20 cellular contexts compared by ENCODE assay signal in the genomic region with DNA sequence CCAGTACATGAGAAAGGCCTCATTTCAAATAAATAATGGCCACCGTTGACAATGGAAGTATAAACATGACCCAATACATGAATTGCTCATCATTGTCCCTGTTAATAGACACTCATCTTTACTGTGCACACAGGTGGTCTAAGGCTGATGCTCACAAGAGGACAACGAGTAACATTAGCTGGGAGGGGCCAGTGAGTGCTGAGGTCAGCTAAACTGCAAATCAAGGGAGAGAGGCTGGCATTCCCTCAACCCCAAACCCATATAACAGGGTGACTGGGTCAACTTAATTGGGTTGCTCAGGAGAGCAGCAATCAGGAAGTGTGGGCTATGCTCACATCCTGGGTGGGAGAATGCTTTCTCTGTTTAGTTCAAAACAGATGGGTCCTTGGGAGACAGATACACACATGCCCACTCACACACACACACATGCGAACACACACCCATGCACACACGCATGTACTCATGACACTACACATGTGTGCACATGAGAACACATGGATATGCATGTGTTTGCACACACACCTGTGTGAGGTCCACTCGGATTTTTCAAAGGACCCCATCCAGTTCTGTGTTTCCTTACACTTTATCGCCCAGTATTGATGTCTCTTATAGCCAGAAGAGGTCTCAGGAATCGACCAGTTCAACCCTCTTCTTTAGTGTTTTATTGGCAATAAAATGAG.
DNase-seq lines count a peak whose midpoint lies in the region; ATAC-seq, FAIRE-seq and TF ChIP-seq lines count a peak whose summit lies in the region.
"Had no signal": no experiment of that assay in that cellular context is flagged by ENCODE, and none has a peak within 500 bp of the region (broad histone marks: within the 10 kb centered on the region; RNA-seq: fewer than 3 reads in every experiment).

No MANE protein-coding gene starts in this region.

- ATAC-seq in HepG2 (no peak), right lobe of liver (no peak)
- ATAC-seq: HCT116, K562 had no signal

- H3K79me2 ChIP-seq in HepG2 (ENCODE audit: insufficient read depth, low read length): no peaks in the 10 kb centered on the region

- FAIRE-seq in HepG2 (lab: Jason Lieb, UNC) (no peak), urothelium cell line (lab: Jason Lieb, UNC) (peak; percentile 89)
- FAIRE-seq: G401.6, K562 had no signal

- in situ Hi-C loops in HepG2 (cut with HindIII; ENCODE audit: extremely low pct_ligation_motif_present, low pct_unique_long_range_greater_than_20kb): loop anchor here (5.0 to 10.0 kb wide), 2 partner anchors 34 to 173 kb away; partner anchors contain the start of gene INHBB
- in situ Hi-C loops in GM13976 (cut with MboI; ENCODE audit: low sequenced_read_pairs, unreplicated experiment): no loop called here

- intact Hi-C loops in HepG2 (cut with micrococcal nuclease; ENCODE audit: unreplicated experiment) (loop anchor here (2.0 to 5.0 kb wide), 3 partner anchors 35 to 176 kb away; no protein-coding TSS in a partner anchor), right lobe of liver (cut with DNase I) (no loop called here)

- TF ChIP-seq CTCF in HepG2 (CRISPR knock-in tag; IDR thresholded peaks at IDR 0.05): no peak
- TF ChIP-seq CTCF in right lobe of liver (IDR thresholded peaks at IDR 0.05): no peak
- no peak for TF ChIP-seq CTCF in GM13976 (IDR thresholded peaks at IDR 0.05; ENCODE audit: borderline replicate concordance, control extremely low read depth, extremely low read depth, insufficient read depth, missing control alignments)

- peaks cover 57% of the 10 kb centered on the region for H3K4me1 ChIP-seq in HepG2 (ENCODE audit: insufficient read depth, low read length)
- H3K4me1 ChIP-seq in right lobe of liver: peaks cover 0 to 26% (median 9%) of the 10 kb centered on the region in 4 donors

- H3K36me3 ChIP-seq in HepG2 (replicated peaks in 1 of 2; ENCODE audit: control insufficient read depth in 1 of 2, insufficient read depth in 2 of 2, low read length in 2 of 2) (no peaks in the 10 kb centered on the region), right lobe of liver (no peaks in the 10 kb centered on the region)

- no TSS peak for BruUV-seq in HepG2 (replicated peaks; lab: Mats Ljungman, UMichigan)

- CTCF ChIA-PET in HepG2 (lab: Yijun Ruan, JAX; ENCODE audit: low intra/inter-chr PET ratio, low total read pairs): no interaction called here

- H3K27ac ChIP-seq in HepG2 (ENCODE audit: extremely low read length, insufficient read depth, low read length): no peak overlapping the region
- H3K27ac ChIP-seq in right lobe of liver: no peak overlapping the region
- H3K27ac ChIP-seq: 22Rv1, GM23248 had no signal

- no peak for TF ChIP-seq POLR2A in HepG2 (IDR thresholded peaks at IDR 0.05; ENCODE audit: insufficient read depth in 1 of 2, low read depth in 2 of 2, low read length in 2 of 2)
- no peak for TF ChIP-seq POLR2A in right lobe of liver (IDR thresholded peaks at IDR 0.05)

- no peak overlapping the region for H2AFZ ChIP-seq in HepG2 (ENCODE audit: low read length)
- H2AFZ ChIP-seq: GM23248 had no signal

- H3K27me3 ChIP-seq in HepG2 (ENCODE audit: control insufficient read depth in 1 of 2, insufficient read depth in 2 of 2, low read length in 2 of 2): peaks cover 0 to 21% of the 10 kb centered on the region in 2 experiments; a peak in 4 of 5 replicates
- no peaks in the 10 kb centered on the region for H3K27me3 ChIP-seq in right lobe of liver

- H3K9ac ChIP-seq in HepG2 (ENCODE audit: insufficient read depth, low read depth, low read length): no peak overlapping the region
- H3K9ac ChIP-seq: GM23248 had no signal

- TF ChIP-seq RAD21 in HepG2 (CRISPR knock-in tag; IDR thresholded peaks at IDR 0.05): no peak

- H3K4me2 ChIP-seq in HepG2 (ENCODE audit: low read depth, low read length): no peak overlapping the region

- WGBS in HepG2 (ENCODE audit: low lambda C conversion rate): 61% methylated on average over 7 of the region's 7 CpGs
- WGBS in right lobe of liver (ENCODE audit: insufficient coverage, low coverage, low lambda C conversion rate, missing lambda C conversion rate): 79% methylated on average over 5 of the region's 7 CpGs

- TF ChIP-seq EP300 in HepG2 (IDR thresholded peaks at IDR 0.05; ENCODE audit: low read depth in 2 of 2, low read length in 2 of 2): no peak
- no peak for TF ChIP-seq EP300 in HepG2 (CRISPR knock-in tag; IDR thresholded peaks at IDR 0.05; ENCODE audit: borderline replicate concordance)

- no peaks in the 10 kb centered on the region for H4K20me1 ChIP-seq in HepG2 (ENCODE audit: insufficient read depth, low read length)

- DNase-seq in DMS153 (lab: John Stamatoyannopoulos, UW): peak; percentile 35
- no peak for DNase-seq in DMS153 treated with DMSO at 0.1 percent for 48 hours (lab: John Stamatoyannopoulos, UW; ENCODE audit: unreplicated experiment)
- no peak for DNase-seq in HepG2 (ENCODE audit: low spot score)
- no peak for DNase-seq in right lobe of liver
- DNase-seq in NCI-H774 (lab: John Stamatoyannopoulos, UW): peak; percentile 47
- DNase-seq in urothelium cell line (ENCODE audit: low spot score): no peak
- DNase-seq in C1 segment of cervical spinal cord (lab: John Stamatoyannopoulos, UW): no peak
- no peak for DNase-seq in GM13976 (ENCODE audit: low spot score)
- DNase-seq: CD4-positive, alpha-beta memory T cell; GM23248; NCI-H1105 treated with DMSO at 0.1 percent for 48 hours; NCI-H1930; NCI-H226; NCI-H82; T-helper 1 cell; T-helper 9 cell had no signal

- POLR2A ChIA-PET in HepG2 (lab: Yijun Ruan, JAX): interaction anchor here (1.2 to 2.4 kb wide), 4 partner anchors 9 to 52 kb away, joined by 3 to 13 read pairs (median 6); no protein-coding TSS in a partner anchor

- H3K4me3 ChIP-seq in HepG2 (replicated peaks in 1 of 3; ENCODE audit: insufficient read depth in 1 of 3, low read depth in 2 of 3, low read length in 3 of 3) (no peak overlapping the region), right lobe of liver (no peak overlapping the region)
- H3K4me3 ChIP-seq: GM23248, K562 had no signal

- H3K9me3 ChIP-seq in HepG2 (ENCODE audit: low read length): no peaks in the 10 kb centered on the region
- H3K9me3 ChIP-seq in right lobe of liver: no peaks in the 10 kb centered on the region

TF ChIP-seq in HepG2, 621 proteins besides CTCF, POLR2A, EP300 and RAD21:
- TF ChIP-seq, protein P1, sequence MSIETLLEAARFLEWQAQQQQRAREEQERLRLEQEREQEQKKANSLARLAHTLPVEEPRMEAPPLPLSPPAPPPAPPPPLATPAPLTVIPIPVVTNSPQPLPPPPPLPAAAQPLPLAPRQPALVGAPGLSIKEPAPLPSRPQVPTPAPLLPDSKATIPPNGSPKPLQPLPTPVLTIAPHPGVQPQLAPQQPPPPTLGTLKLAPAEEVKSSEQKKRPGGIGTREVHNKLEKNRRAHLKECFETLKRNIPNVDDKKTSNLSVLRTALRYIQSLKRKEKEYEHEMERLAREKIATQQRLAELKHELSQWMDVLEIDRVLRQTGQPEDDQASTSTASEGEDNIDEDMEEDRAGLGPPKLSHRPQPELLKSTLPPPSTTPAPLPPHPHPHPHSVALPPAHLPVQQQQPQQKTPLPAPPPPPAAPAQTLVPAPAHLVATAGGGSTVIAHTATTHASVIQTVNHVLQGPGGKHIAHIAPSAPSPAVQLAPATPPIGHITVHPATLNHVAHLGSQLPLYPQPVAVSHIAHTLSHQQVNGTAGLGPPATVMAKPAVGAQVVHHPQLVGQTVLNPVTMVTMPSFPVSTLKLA (IDR thresholded peaks at IDR 0.05): peak; percentile 94
- TF ChIP-seq ZBTB7A (CRISPR knock-in tag; IDR thresholded peaks at IDR 0.05): no peak
- TF ChIP-seq ZNF558 (CRISPR knock-in tag; IDR thresholded peaks at IDR 0.05; ENCODE audit: borderline replicate concordance): no peak
- no peak for TF ChIP-seq YEATS4 (CRISPR knock-in tag; IDR thresholded peaks at IDR 0.05; ENCODE audit: borderline replicate concordance)
- TF ChIP-seq ZFYVE20 (CRISPR knock-in tag; IDR thresholded peaks at IDR 0.05; ENCODE audit: borderline replicate concordance, low read depth): no peak
- TF ChIP-seq MAFK (conservative IDR thresholded peaks at IDR 0.05 in 1 of 2, IDR thresholded peaks at IDR 0.05 in 1 of 2; ENCODE audit: low read length in 2 of 2): peak; percentile 85 to 91
- TF ChIP-seq MAFF (IDR thresholded peaks at IDR 0.05; ENCODE audit: low read depth, low read length): peak; percentile 74
- TF ChIP-seq MIXL1 (CRISPR knock-in tag; IDR thresholded peaks at IDR 0.05): no peak
- TF ChIP-seq, protein P2, sequence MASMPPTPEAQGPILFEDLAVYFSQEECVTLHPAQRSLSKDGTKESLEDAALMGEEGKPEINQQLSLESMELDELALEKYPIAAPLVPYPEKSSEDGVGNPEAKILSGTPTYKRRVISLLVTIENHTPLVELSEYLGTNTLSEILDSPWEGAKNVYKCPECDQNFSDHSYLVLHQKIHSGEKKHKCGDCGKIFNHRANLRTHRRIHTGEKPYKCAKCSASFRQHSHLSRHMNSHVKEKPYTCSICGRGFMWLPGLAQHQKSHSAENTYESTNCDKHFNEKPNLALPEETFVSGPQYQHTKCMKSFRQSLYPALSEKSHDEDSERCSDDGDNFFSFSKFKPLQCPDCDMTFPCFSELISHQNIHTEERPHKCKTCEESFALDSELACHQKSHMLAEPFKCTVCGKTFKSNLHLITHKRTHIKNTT (CRISPR knock-in tag; IDR thresholded peaks at IDR 0.05): no peak
- TF ChIP-seq, protein P3, sequence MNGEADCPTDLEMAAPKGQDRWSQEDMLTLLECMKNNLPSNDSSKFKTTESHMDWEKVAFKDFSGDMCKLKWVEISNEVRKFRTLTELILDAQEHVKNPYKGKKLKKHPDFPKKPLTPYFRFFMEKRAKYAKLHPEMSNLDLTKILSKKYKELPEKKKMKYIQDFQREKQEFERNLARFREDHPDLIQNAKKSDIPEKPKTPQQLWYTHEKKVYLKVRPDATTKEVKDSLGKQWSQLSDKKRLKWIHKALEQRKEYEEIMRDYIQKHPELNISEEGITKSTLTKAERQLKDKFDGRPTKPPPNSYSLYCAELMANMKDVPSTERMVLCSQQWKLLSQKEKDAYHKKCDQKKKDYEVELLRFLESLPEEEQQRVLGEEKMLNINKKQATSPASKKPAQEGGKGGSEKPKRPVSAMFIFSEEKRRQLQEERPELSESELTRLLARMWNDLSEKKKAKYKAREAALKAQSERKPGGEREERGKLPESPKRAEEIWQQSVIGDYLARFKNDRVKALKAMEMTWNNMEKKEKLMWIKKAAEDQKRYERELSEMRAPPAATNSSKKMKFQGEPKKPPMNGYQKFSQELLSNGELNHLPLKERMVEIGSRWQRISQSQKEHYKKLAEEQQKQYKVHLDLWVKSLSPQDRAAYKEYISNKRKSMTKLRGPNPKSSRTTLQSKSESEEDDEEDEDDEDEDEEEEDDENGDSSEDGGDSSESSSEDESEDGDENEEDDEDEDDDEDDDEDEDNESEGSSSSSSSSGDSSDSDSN (CRISPR knock-in tag; IDR thresholded peaks at IDR 0.05): no peak
- no peak for TF ChIP-seq TOE1 (CRISPR knock-in tag; IDR thresholded peaks at IDR 0.05)
- TF ChIP-seq ZNF607 (CRISPR knock-in tag; IDR thresholded peaks at IDR 0.05; ENCODE audit: borderline replicate concordance): no peak

Comparison
In these comparisons a context has a peak if more than half of its experiments do, and no peak if none do; other contexts are left out.
1. DNase-seq: peak in DMS153 (single experiment) and NCI-H774 (single experiment); none in DMS153 treated with DMSO at 0.1 percent for 48 hours (single experiment), HepG2 (single experiment), right lobe of liver (0 of 3), urothelium cell line (single experiment), C1 segment of cervical spinal cord (0 of 14) and GM13976 (single experiment).